In genomic region chr1:28897789-28898188, GRCh38 we compare ENCODE assay signal across 22 cellular contexts. TPM values are rescaled to one million over a fixed set of nuclear protein-coding genes. Genes with fewer than 3 reads are reported as not detected.
DNase-seq lines count a peak whose midpoint lies in the region; ATAC-seq and TF ChIP-seq lines count a peak whose summit lies in the region.
"Had no signal": no experiment of that assay in that cellular context is flagged by ENCODE, and none has a peak within 500 bp of the region (broad histone marks: within the 10 kb centered on the region; RNA-seq: fewer than 3 reads in every experiment).

No MANE protein-coding gene starts in this region.

- H3K36me3 Mint-ChIP-seq in activated naive CD4-positive, alpha-beta T cell treated with anti-CD3 and anti-CD28 coated beads, Interleukin-2, amount 10 ng/mL, durations not matched to agents 7 days and 5 days: peaks cover 10% of the 10 kb centered on the region
- peaks cover 29% of the 10 kb centered on the region for H3K36me3 Mint-ChIP-seq in activated B cell treated with CpG ODN at 0.5 μM for 24 hours (ENCODE audit: low read depth)
- H3K36me3 Mint-ChIP-seq: natural killer cell had no signal

- no peak for ATAC-seq in activated B cell treated with CpG ODN at 0.5 μM for 24 hours (ENCODE audit: low read depth)
- ATAC-seq in left lobe of liver: peak; percentile 18
- no peak for ATAC-seq in upper lobe of left lung (ENCODE audit: low FRiP score in 2 of 2)
- ATAC-seq in GM18519 (IDR thresholded peaks at IDR 0.05; ENCODE audit: low FRiP score, unreplicated experiment): no peak
- no peak for ATAC-seq in GM18505 (IDR thresholded peaks at IDR 0.05; ENCODE audit: unreplicated experiment)
- ATAC-seq: stimulated activated naive CD8-positive, alpha-beta T cell treated with anti-CD3 and anti-CD28 coated beads, Interleukin-15, amount 100 ng/mL, for 72 hours had no signal

- H3K4me1 ChIP-seq in upper lobe of left lung: peaks cover 20 to 43% (median 23%) of the 10 kb centered on the region in 4 donors

- peaks cover 28% of the 10 kb centered on the region for H3K4me1 Mint-ChIP-seq in activated naive CD4-positive, alpha-beta T cell treated with anti-CD3 and anti-CD28 coated beads, Interleukin-2, amount 10 ng/mL, durations not matched to agents 7 days and 5 days
- H3K4me1 Mint-ChIP-seq in activated B cell treated with CpG ODN at 0.5 μM for 24 hours: peaks cover 33% of the 10 kb centered on the region

- no peak for TF ChIP-seq EP300 in upper lobe of left lung (IDR thresholded peaks at IDR 0.05)

- POLR2A ChIA-PET in activated B cell treated with CpG ODN at 0.5 μM for 24 hours (lab: Charles Lee): no interaction called here

- H3K27ac ChIP-seq in upper lobe of left lung: peak overlapping the region in 3 of 4 donors; percentile 45 to 76 (median 52)
- H3K27ac ChIP-seq: HL-60, thyroid gland had no signal

- H3K4me3 Mint-ChIP-seq in activated naive CD4-positive, alpha-beta T cell treated with anti-CD3 and anti-CD28 coated beads, Interleukin-2, amount 10 ng/mL, durations not matched to agents 7 days and 5 days: no peak overlapping the region
- H3K4me3 Mint-ChIP-seq in activated B cell treated with CpG ODN at 0.5 μM for 24 hours: no peak overlapping the region
- H3K4me3 Mint-ChIP-seq: HFFc6; natural killer cell; stimulated activated naive CD8-positive, alpha-beta T cell treated with anti-CD3 and anti-CD28 coated beads, Interleukin-15, amount 100 ng/mL, for 72 hours had no signal

- TF ChIP-seq CTCF in activated B cell treated with CpG ODN at 0.5 μM for 24 hours (IDR thresholded peaks at IDR 0.05): no peak
- no peak for TF ChIP-seq CTCF in upper lobe of left lung (IDR thresholded peaks at IDR 0.05)

- H3K27me3 ChIP-seq in upper lobe of left lung: no peaks in the 10 kb centered on the region
- H3K27me3 ChIP-seq: thyroid gland had no signal

- peak; percentile 2 for DNase-seq in activated naive CD4-positive, alpha-beta T cell treated with anti-CD3 and anti-CD28 coated beads, Interleukin-2, amount 10 ng/mL, durations not matched to agents 7 days and 5 days
- DNase-seq in activated naive CD4-positive, alpha-beta T cell treated with Interleukin-2 at 50 U/mL for 16 hours: no peak
- DNase-seq in activated B cell treated with CpG ODN at 0.5 μM for 24 hours (no peak), left lobe of liver (ENCODE audit: low spot score) (no peak), upper lobe of left lung (no peak), mesenteric fat pad (ENCODE audit: low spot score) (no peak)
- DNase-seq: activated CD4-positive, alpha-beta T cell treated with anti-CD3 and anti-CD28 coated beads, Interleukin-2, amount 50 U/mL, for 48 hours; activated CD8-positive, alpha-beta memory T cell treated with anti-CD3 and anti-CD28 coated beads, Interleukin-2, amount 50 U/mL, for 48 hours; AML-193; cerebellar nuclear complex; HFFc6; left ventricle myocardium superior; midbrain; natural killer cell; NCI-H187; SIG-M5; stimulated activated naive CD8-positive, alpha-beta T cell treated with anti-CD3 and anti-CD28 coated beads, Interleukin-15, amount 100 ng/mL, for 72 hours; thyroid gland had no signal

- no peak overlapping the region for H3K4me3 ChIP-seq in upper lobe of left lung
- H3K4me3 ChIP-seq: thyroid gland had no signal

- 58 to 68% methylated on average over 4 of the region's 4 CpGs for WGBS in upper lobe of left lung, 2 donors

- H3K27me3 Mint-ChIP-seq in activated naive CD4-positive, alpha-beta T cell treated with anti-CD3 and anti-CD28 coated beads, Interleukin-2, amount 10 ng/mL, durations not matched to agents 7 days and 5 days: no peaks in the 10 kb centered on the region
- no peaks in the 10 kb centered on the region for H3K27me3 Mint-ChIP-seq in activated B cell treated with CpG ODN at 0.5 μM for 24 hours
- H3K27me3 Mint-ChIP-seq: stimulated activated naive CD8-positive, alpha-beta T cell treated with anti-CD3 and anti-CD28 coated beads, Interleukin-15, amount 100 ng/mL, for 72 hours had no signal

- TF ChIP-seq POLR2A in upper lobe of left lung (IDR thresholded peaks at IDR 0.05): no peak
- no peak for TF ChIP-seq POLR2A in GM18505 (IDR thresholded peaks at IDR 0.05; ENCODE audit: borderline replicate concordance, extremely low read depth, insufficient read depth, insufficient read length)

- H3K9me3 ChIP-seq in upper lobe of left lung: no peaks in the 10 kb centered on the region
- H3K9me3 ChIP-seq: thyroid gland had no signal

- CTCF ChIA-PET in activated naive CD4-positive, alpha-beta T cell treated with anti-CD3 and anti-CD28 coated beads, Interleukin-2, amount 10 ng/mL, durations not matched to agents 7 days and 5 days (lab: Charles Lee): interaction anchor here (0.5 to 1.0 kb wide), 2 partner anchors 138 to 789 kb away, joined by 3 to 4 read pairs; no protein-coding TSS in a partner anchor
- CTCF ChIA-PET in activated B cell treated with CpG ODN at 0.5 μM for 24 hours (lab: Charles Lee): interaction anchor here (1.3 to 2.0 kb wide), 2 partner anchors 7 to 16 kb away, joined by 4 to 6 read pairs; no protein-coding TSS in a partner anchor

- H3K9me3 Mint-ChIP-seq in activated naive CD4-positive, alpha-beta T cell treated with anti-CD3 and anti-CD28 coated beads, Interleukin-2, amount 10 ng/mL, durations not matched to agents 7 days and 5 days: no peaks in the 10 kb centered on the region
- H3K9me3 Mint-ChIP-seq in activated B cell treated with CpG ODN at 0.5 μM for 24 hours: no peaks in the 10 kb centered on the region
- H3K9me3 Mint-ChIP-seq: activated T-helper 2 cell treated with anti-CD3 and anti-CD28 coated beads, Interferon-gamma antibody, Interleukin-2, Interleukin-4, amounts not matched to agents 10 μg/mL and 5 μg/mL and 100 μg/mL, durations not matched to agents 14 hours and 24 hours and 36 hours; HFFc6; natural killer cell; stimulated activated naive CD8-positive, alpha-beta T cell treated with anti-CD3 and anti-CD28 coated beads, Interleukin-15, amount 100 ng/mL, for 72 hours had no signal

- H3K36me3 ChIP-seq in upper lobe of left lung: peaks cover 0 to 8% (median 3%) of the 10 kb centered on the region in 4 donors
- H3K36me3 ChIP-seq: thyroid gland had no signal

- no peak overlapping the region for H3K27ac Mint-ChIP-seq in activated naive CD4-positive, alpha-beta T cell treated with anti-CD3 and anti-CD28 coated beads, Interleukin-2, amount 10 ng/mL, durations not matched to agents 7 days and 5 days
- H3K27ac Mint-ChIP-seq in activated B cell treated with CpG ODN at 0.5 μM for 24 hours: peak overlapping the region; percentile 60
- H3K27ac Mint-ChIP-seq: HFFc6 had no signal

- intact Hi-C loops in activated B cell treated with CpG ODN at 0.5 μM for 24 hours (cut with micrococcal nuclease): no loop called here

RNA-seq across cellular contexts. Expression of gene EPB41, which starts 16.6 kb away (rescaled TPM):
- total RNA-seq in activated B cell treated with CpG ODN at 0.5 μM for 24 hours: 73.8 and 74.0 TPM in 2 replicates
- 35.6 TPM for total RNA-seq in left lobe of liver
- total RNA-seq in upper lobe of left lung: 100 to 1,000 TPM in 1 of 6 donors, 10 to 100 TPM in 5; 43.5 to 109 (median 51.9) TPM
- total RNA-seq in mesenteric fat pad: 37.7 TPM
